In the genomic region with DNA sequence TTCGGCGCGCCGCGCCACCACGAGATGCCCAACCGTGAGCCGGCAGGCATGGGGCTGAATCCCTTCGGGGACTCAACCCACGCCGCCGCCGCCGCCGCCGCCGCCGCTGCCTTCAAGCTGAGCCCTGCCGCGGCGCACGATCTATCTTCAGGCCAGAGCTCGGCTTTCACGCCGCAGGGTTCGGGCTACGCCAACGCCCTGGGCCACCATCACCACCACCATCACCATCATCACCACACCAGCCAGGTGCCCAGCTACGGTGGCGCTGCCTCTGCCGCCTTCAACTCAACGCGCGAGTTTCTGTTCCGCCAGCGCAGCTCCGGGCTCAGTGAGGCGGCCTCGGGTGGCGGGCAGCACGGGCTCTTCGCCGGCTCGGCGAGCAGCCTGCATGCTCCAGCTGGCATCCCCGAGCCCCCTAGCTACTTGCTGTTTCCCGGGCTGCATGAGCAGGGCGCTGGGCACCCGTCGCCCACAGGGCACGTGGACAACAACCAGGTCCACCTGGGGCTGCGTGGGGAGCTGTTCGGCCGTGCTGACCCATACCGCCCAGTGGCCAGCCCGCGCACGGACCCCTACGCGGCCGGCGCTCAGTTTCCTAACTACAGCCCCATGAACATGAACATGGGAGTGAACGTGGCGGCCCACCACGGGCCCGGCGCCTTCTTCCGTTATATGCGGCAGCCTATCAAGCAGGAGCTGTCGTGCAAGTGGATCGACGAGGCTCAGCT, we compare ENCODE assay signal across 10 cellular contexts. TPM values are rescaled to one million over a fixed set of nuclear protein-coding genes. Genes with fewer than 3 reads are reported as not detected.
DNase-seq lines count a peak whose midpoint lies in the region; ATAC-seq and TF ChIP-seq lines count a peak whose summit lies in the region.
"Had no signal": no experiment of that assay in that cellular context is flagged by ENCODE, and none has a peak within 500 bp of the region (broad histone marks: within the 10 kb centered on the region; RNA-seq: fewer than 3 reads in every experiment).

No MANE protein-coding gene starts in this region.

- no peak for TF ChIP-seq CTCF in GM23338 (conservative IDR thresholded peaks at IDR 0.05; ENCODE audit: low read depth in 2 of 2)
- TF ChIP-seq CTCF in dorsolateral prefrontal cortex (IDR thresholded peaks at IDR 0.05 in 54 of 56, conservative IDR thresholded peaks at IDR 0.05 in 2 of 56; ENCODE audit: low read depth in 1 of 56, partially characterized antibody in 56 of 56) = no peak
- TF ChIP-seq CTCF in osteoblast (IDR thresholded peaks at IDR 0.05; ENCODE audit: extremely low read depth, low read depth, low read length) = no peak

- DNase-seq in COR-L47 (lab: John Stamatoyannopoulos, UW) (peak; percentile 19), GM23338 (ENCODE audit: low spot score) (no peak), dorsolateral prefrontal cortex (peak in 1 of 10 donors; percentile 41), osteoblast (ENCODE audit: insufficient read length, low spot score, missing footprints) (peak; percentile 80), dermis blood vessel endothelial cell (no peak)
- DNase-seq: cerebellar nuclear complex; KBM-7; NK-92 treated with Interleukin-12 subunit alpha and Interleukin-12 subunit beta, amount 100 ng/mL, for 24 hours had no signal

- H4K20me1 ChIP-seq in GM23338 (replicated peaks; ENCODE audit: insufficient read depth) (peaks cover 14% of the 10 kb centered on the region), osteoblast (ENCODE audit: insufficient read depth, low read length) (no peaks in the 10 kb centered on the region)

- H3K27ac ChIP-seq in GM23338 (ENCODE audit: low read depth) = 0 out of 2 replicates have a peak overlapping the region, but pooled peaks have one; percentile 63
- peak overlapping the region in 14 of 59 donors; percentile 7 to 77 (median 33) for H3K27ac ChIP-seq in dorsolateral prefrontal cortex
- no peak overlapping the region for H3K27ac ChIP-seq in osteoblast (ENCODE audit: low read depth, low read length)

- intact Hi-C loops in dorsolateral prefrontal cortex (cut with DNase I) = no loop called here

- H3K36me3 ChIP-seq in GM23338 (ENCODE audit: insufficient read depth) (peaks cover 7% of the 10 kb centered on the region; the same call in 1 of the 2 replicates), osteoblast (ENCODE audit: insufficient read depth, low read length) (no peaks in the 10 kb centered on the region)

- no peaks in the 10 kb centered on the region for H3K27me3 ChIP-seq in GM23338 (ENCODE audit: insufficient read depth)
- H3K27me3 ChIP-seq in dorsolateral prefrontal cortex = peaks cover 0 to 100% (median 77%) of the 10 kb centered on the region in 45 donors
- peaks cover 21% of the 10 kb centered on the region for H3K27me3 ChIP-seq in osteoblast (ENCODE audit: insufficient read depth, low read length)

- peak overlapping the region; percentile 90 for H3K4me2 ChIP-seq in GM23338
- H3K4me2 ChIP-seq in osteoblast (ENCODE audit: insufficient read depth, low read length) = no peak overlapping the region

- no peaks in the 10 kb centered on the region for H3K9me3 ChIP-seq in osteoblast (ENCODE audit: low read depth, low read length)

- H3K9me2 ChIP-seq in GM23338 (ENCODE audit: insufficient read depth) = no peaks in the 10 kb centered on the region

- no peak overlapping the region for H3K27ac Mint-ChIP-seq in GM23338

- peaks cover 25% of the 10 kb centered on the region for H3K4me1 Mint-ChIP-seq in GM23338

- H3K4me3 Mint-ChIP-seq in GM23338 = peak overlapping the region; percentile 95

- H3K4me3 ChIP-seq in GM23338 = peak overlapping the region; percentile 60
- peak overlapping the region; percentile 21 to 72 (median 61) for H3K4me3 ChIP-seq in dorsolateral prefrontal cortex
- no peak overlapping the region for H3K4me3 ChIP-seq in osteoblast (ENCODE audit: insufficient read depth, low read length)

- H2AFZ ChIP-seq in GM23338 (no peak overlapping the region), osteoblast (ENCODE audit: low read length) (no peak overlapping the region)

- H3K79me2 ChIP-seq in GM23338 (replicated peaks; ENCODE audit: insufficient read depth) = peaks cover 68% of the 10 kb centered on the region
- H3K79me2 ChIP-seq in osteoblast (ENCODE audit: insufficient read depth, low read length) = no peaks in the 10 kb centered on the region

- H3K36me3 Mint-ChIP-seq in GM23338 (ENCODE audit: low read depth) = peaks cover 42% of the 10 kb centered on the region

- peaks cover 8% of the 10 kb centered on the region for H3K27me3 Mint-ChIP-seq in GM23338 (ENCODE audit: insufficient read depth, low read depth, poor library complexity)

- ATAC-seq in GM23338 = no peak
- ATAC-seq in GM21360 (IDR thresholded peaks at IDR 0.05; ENCODE audit: unreplicated experiment) = no peak
- ATAC-seq in GM21526 (IDR thresholded peaks at IDR 0.05; ENCODE audit: low FRiP score, unreplicated experiment) = no peak

- no peaks in the 10 kb centered on the region for H3K9me3 Mint-ChIP-seq in GM23338

- H3K4me1 ChIP-seq in GM23338 (ENCODE audit: insufficient read depth) (peaks cover 25% of the 10 kb centered on the region), osteoblast (ENCODE audit: insufficient read depth, low read length) (no peaks in the 10 kb centered on the region)

- no peaks in the 10 kb centered on the region; the same call in 1 of the 2 replicates for H3F3A ChIP-seq in GM23338 (replicated peaks; ENCODE audit: low read depth)

TF ChIP-seq in GM23338, 12 proteins besides CTCF, POLR2A, EP300 and RAD21:
- TF ChIP-seq EZH2 (IDR thresholded peaks at IDR 0.05; ENCODE audit: low read depth, unreplicated experiment) = no peak
- TF ChIP-seq, protein P1, sequence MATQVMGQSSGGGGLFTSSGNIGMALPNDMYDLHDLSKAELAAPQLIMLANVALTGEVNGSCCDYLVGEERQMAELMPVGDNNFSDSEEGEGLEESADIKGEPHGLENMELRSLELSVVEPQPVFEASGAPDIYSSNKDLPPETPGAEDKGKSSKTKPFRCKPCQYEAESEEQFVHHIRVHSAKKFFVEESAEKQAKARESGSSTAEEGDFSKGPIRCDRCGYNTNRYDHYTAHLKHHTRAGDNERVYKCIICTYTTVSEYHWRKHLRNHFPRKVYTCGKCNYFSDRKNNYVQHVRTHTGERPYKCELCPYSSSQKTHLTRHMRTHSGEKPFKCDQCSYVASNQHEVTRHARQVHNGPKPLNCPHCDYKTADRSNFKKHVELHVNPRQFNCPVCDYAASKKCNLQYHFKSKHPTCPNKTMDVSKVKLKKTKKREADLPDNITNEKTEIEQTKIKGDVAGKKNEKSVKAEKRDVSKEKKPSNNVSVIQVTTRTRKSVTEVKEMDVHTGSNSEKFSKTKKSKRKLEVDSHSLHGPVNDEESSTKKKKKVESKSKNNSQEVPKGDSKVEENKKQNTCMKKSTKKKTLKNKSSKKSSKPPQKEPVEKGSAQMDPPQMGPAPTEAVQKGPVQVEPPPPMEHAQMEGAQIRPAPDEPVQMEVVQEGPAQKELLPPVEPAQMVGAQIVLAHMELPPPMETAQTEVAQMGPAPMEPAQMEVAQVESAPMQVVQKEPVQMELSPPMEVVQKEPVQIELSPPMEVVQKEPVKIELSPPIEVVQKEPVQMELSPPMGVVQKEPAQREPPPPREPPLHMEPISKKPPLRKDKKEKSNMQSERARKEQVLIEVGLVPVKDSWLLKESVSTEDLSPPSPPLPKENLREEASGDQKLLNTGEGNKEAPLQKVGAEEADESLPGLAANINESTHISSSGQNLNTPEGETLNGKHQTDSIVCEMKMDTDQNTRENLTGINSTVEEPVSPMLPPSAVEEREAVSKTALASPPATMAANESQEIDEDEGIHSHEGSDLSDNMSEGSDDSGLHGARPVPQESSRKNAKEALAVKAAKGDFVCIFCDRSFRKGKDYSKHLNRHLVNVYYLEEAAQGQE (IDR thresholded peaks at IDR 0.05; ENCODE audit: unreplicated experiment) = no peak
- no peak for TF ChIP-seq ZNF114 (CRISPR knock-in tag; IDR thresholded peaks at IDR 0.05)
- TF ChIP-seq STAT1 (IDR thresholded peaks at IDR 0.05; ENCODE audit: unreplicated experiment) = no peak
- TF ChIP-seq ZNF331 (CRISPR knock-in tag; IDR thresholded peaks at IDR 0.05; ENCODE audit: low read depth) = no peak
TF ChIP-seq in GM23338: peak in this region for 0.

RNA-seq across cellular contexts. Expression of a gene that starts 1.0 kb away (rescaled TPM):
- 72.9 and 84.4 TPM in 2 replicates for total RNA-seq in GM23338 (2014; rRNA removed; shearing (Covaris generic))
- polyA plus RNA-seq in GM23338 (2016; fragmentation: Nextera tagmentation; extraction: Ambion mirVana) = 29.9 and 30.8 TPM in 2 replicates
- total RNA-seq in dorsolateral prefrontal cortex = 1 to 10 TPM in 102 of 120 experiments, under 1 TPM in 18; 0.52 to 6.4 (median 1.8) TPM
- total RNA-seq in osteoblast = not detected in 2 replicates
- total RNA-seq in dermis blood vessel endothelial cell = not detected in 2 replicates

Comparison
In these comparisons a context has a peak if more than half of its experiments do, and no peak if none do; other contexts are left out.
1. DNase-seq: peak in COR-L47 (single experiment) and osteoblast (single experiment); none in GM23338 (single experiment) and dermis blood vessel endothelial cell (single experiment).
2. RNA of a gene that starts 1.0 kb away (total RNA-seq): 72.9 to 84.4 TPM in GM23338; 0.52 to 6.4 TPM in dorsolateral prefrontal cortex, not detected in osteoblast and not detected in dermis blood vessel endothelial cell; every median in the first group is over 10 times any median in the second.